Comparison of ENCODE assay signal across 18 cellular contexts in genomic region chr1:54600947-54601725, GRCh38. TPM values are rescaled to one million over a fixed set of nuclear protein-coding genes. Genes with fewer than 3 reads are reported as not detected.
"Had no signal": no experiment of that assay in that cellular context is flagged by ENCODE, and none has a peak within 500 bp of the region (broad histone marks: within the 10 kb centered on the region; RNA-seq: fewer than 3 reads in every experiment).

No MANE protein-coding gene starts in this region.

- H3K27ac ChIP-seq: foreskin keratinocyte, ovary, SK-N-MC, suprapubic skin had no signal

- DNase-seq: activated CD4-positive, alpha-beta T cell treated with anti-CD3 and anti-CD28 coated beads, Interleukin-2, amount 50 U/mL, for 1 hour; activated naive CD4-positive, alpha-beta T cell; activated naive CD8-positive, alpha-beta T cell treated with anti-CD3 and anti-CD28 coated beads, Interleukin-2, amount 10 ng/mL, durations not matched to agents 7 days and 5 days; effector memory CD4-positive, alpha-beta T cell; foreskin keratinocyte; mesendoderm; ovary; T-helper 1 cell; T1000 had no signal

- H3K36me3 Mint-ChIP-seq: activated naive CD8-positive, alpha-beta T cell treated with anti-CD3 and anti-CD28 coated beads, Interleukin-2, amount 10 ng/mL, durations not matched to agents 7 days and 5 days; brain; type B pancreatic cell had no signal

- H3K9me3 ChIP-seq: ovary, suprapubic skin had no signal

- ATAC-seq: activated CD4-positive, CD25-positive, alpha-beta regulatory T cell treated with anti-CD3 and anti-CD28 coated beads, Interleukin-2, amount 50 U/mL, for 24 hours; foreskin keratinocyte had no signal

- H3K27me3 Mint-ChIP-seq: activated naive CD8-positive, alpha-beta T cell treated with anti-CD3 and anti-CD28 coated beads, Interleukin-2, amount 10 ng/mL, durations not matched to agents 7 days and 5 days; stimulated activated naive CD8-positive, alpha-beta T cell treated with anti-CD3 and anti-CD28 coated beads, Interleukin-15, Interleukin-2, amounts not matched to agents 100 ng/mL and 50 ng/mL, for 24 hours; type B pancreatic cell had no signal

- H3K27me3 ChIP-seq: foreskin keratinocyte, ovary, suprapubic skin had no signal

- H3K4me1 ChIP-seq: suprapubic skin had no signal

- H3K27ac Mint-ChIP-seq: activated naive CD8-positive, alpha-beta T cell treated with anti-CD3 and anti-CD28 coated beads, Interleukin-2, amount 10 ng/mL, durations not matched to agents 7 days and 5 days; stimulated activated naive CD8-positive, alpha-beta T cell treated with anti-CD3 and anti-CD28 coated beads, Interleukin-15, Interleukin-2, amounts not matched to agents 100 ng/mL and 50 ng/mL, for 24 hours; type B pancreatic cell had no signal

- H3K9me3 Mint-ChIP-seq: activated naive CD8-positive, alpha-beta T cell treated with anti-CD3 and anti-CD28 coated beads, Interleukin-2, amount 10 ng/mL, durations not matched to agents 7 days and 5 days; brain; stimulated activated naive CD8-positive, alpha-beta T cell treated with anti-CD3 and anti-CD28 coated beads, Interleukin-15, Interleukin-2, amounts not matched to agents 100 ng/mL and 50 ng/mL, for 24 hours; type B pancreatic cell had no signal

- H3K36me3 ChIP-seq: ovary had no signal

- H3K4me3 ChIP-seq: ovary, SK-N-MC, suprapubic skin had no signal

- H3K4me3 Mint-ChIP-seq: activated naive CD8-positive, alpha-beta T cell treated with anti-CD3 and anti-CD28 coated beads, Interleukin-2, amount 10 ng/mL, durations not matched to agents 7 days and 5 days; brain; stimulated activated naive CD8-positive, alpha-beta T cell treated with anti-CD3 and anti-CD28 coated beads, Interleukin-15, Interleukin-2, amounts not matched to agents 100 ng/mL and 50 ng/mL, for 24 hours; type B pancreatic cell had no signal

RNA-seq across cellular contexts. Expression of gene FAM151A, which starts 22.2 kb away (rescaled TPM):
- total RNA-seq: activated CD8-positive, alpha-beta memory T cell treated with anti-CD3 and anti-CD28 coated beads for 36 hours; activated naive CD8-positive, alpha-beta T cell treated with anti-CD3 and anti-CD28 coated beads, Interleukin-2, amount 10 ng/mL, durations not matched to agents 7 days and 5 days; foreskin keratinocyte; ovary; skeletal muscle tissue had no signal
- polyA plus RNA-seq: neural cell had no signal

RNA-seq across cellular contexts. Expression of gene MROH7, which starts 40.5 kb away (rescaled TPM):
- total RNA-seq: activated CD8-positive, alpha-beta memory T cell treated with anti-CD3 and anti-CD28 coated beads for 36 hours; foreskin keratinocyte had no signal
- polyA plus RNA-seq: foreskin keratinocyte, neural cell had no signal

RNA-seq across cellular contexts. Expression of gene ACOT11, which starts 53.1 kb away (rescaled TPM):
- polyA plus RNA-seq: neural cell had no signal
